In genomic region chr15:69400850-69401249, GRCh38 we compare ENCODE assay signal across 2 cellular contexts.
TF ChIP-seq lines count a peak whose summit lies in the region.

No MANE protein-coding gene starts in this region.

TF ChIP-seq in GM23338, 12 proteins besides CTCF, POLR2A, EP300 and RAD21:
- TF ChIP-seq NANOG (IDR thresholded peaks at IDR 0.05; ENCODE audit: borderline replicate concordance) (no peak), ZNF114 (CRISPR knock-in tag; IDR thresholded peaks at IDR 0.05) (no peak), ZNF462 (CRISPR knock-in tag; IDR thresholded peaks at IDR 0.05) (no peak), CREB1 (CRISPR knock-in tag; IDR thresholded peaks at IDR 0.05; ENCODE audit: low read depth) (no peak), POLR2AphosphoS5 (IDR thresholded peaks at IDR 0.05; ENCODE audit: low read depth) (no peak)

TF ChIP-seq in K562, 482 proteins besides CTCF, POLR2A, EP300 and RAD21:
- TF ChIP-seq CEBPG (CRISPR knock-in tag; IDR thresholded peaks at IDR 0.05), result no peak
- peak in 1 of 2 experiments; percentile 30; a peak in 1 of 4 replicates for TF ChIP-seq CEBPG (tag; conservative IDR thresholded peaks at IDR 0.05 in 1 of 2, IDR thresholded peaks at IDR 0.05 in 1 of 2)
- TF ChIP-seq, protein P1, sequence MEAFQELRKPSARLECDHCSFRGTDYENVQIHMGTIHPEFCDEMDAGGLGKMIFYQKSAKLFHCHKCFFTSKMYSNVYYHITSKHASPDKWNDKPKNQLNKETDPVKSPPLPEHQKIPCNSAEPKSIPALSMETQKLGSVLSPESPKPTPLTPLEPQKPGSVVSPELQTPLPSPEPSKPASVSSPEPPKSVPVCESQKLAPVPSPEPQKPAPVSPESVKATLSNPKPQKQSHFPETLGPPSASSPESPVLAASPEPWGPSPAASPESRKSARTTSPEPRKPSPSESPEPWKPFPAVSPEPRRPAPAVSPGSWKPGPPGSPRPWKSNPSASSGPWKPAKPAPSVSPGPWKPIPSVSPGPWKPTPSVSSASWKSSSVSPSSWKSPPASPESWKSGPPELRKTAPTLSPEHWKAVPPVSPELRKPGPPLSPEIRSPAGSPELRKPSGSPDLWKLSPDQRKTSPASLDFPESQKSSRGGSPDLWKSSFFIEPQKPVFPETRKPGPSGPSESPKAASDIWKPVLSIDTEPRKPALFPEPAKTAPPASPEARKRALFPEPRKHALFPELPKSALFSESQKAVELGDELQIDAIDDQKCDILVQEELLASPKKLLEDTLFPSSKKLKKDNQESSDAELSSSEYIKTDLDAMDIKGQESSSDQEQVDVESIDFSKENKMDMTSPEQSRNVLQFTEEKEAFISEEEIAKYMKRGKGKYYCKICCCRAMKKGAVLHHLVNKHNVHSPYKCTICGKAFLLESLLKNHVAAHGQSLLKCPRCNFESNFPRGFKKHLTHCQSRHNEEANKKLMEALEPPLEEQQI (IDR thresholded peaks at IDR 0.05), result no peak
- peak; percentile 45 for TF ChIP-seq ATF3 (IDR thresholded peaks at IDR 0.05)
- TF ChIP-seq ATF3 (CRISPR knock-in tag; conservative IDR thresholded peaks at IDR 0.05), result no peak
